Comparison of ENCODE assay signal across 5 cellular contexts in genomic region chr5:62954578-62954977, GRCh38.
"Had no signal": no experiment of that assay in that cellular context is flagged by ENCODE, and none has a peak within 500 bp of the region (broad histone marks: within the 10 kb centered on the region; RNA-seq: fewer than 3 reads in every experiment).

No MANE protein-coding gene starts in this region.

- H3K4me3 ChIP-seq: K562 had no signal

- H3K27ac ChIP-seq: HL-60 had no signal

- ATAC-seq: HepG2, K562 had no signal

- DNase-seq: IMR-90, KBM-7 had no signal
